Comparison of ENCODE assay signal across 8 cellular contexts in the genomic region with DNA sequence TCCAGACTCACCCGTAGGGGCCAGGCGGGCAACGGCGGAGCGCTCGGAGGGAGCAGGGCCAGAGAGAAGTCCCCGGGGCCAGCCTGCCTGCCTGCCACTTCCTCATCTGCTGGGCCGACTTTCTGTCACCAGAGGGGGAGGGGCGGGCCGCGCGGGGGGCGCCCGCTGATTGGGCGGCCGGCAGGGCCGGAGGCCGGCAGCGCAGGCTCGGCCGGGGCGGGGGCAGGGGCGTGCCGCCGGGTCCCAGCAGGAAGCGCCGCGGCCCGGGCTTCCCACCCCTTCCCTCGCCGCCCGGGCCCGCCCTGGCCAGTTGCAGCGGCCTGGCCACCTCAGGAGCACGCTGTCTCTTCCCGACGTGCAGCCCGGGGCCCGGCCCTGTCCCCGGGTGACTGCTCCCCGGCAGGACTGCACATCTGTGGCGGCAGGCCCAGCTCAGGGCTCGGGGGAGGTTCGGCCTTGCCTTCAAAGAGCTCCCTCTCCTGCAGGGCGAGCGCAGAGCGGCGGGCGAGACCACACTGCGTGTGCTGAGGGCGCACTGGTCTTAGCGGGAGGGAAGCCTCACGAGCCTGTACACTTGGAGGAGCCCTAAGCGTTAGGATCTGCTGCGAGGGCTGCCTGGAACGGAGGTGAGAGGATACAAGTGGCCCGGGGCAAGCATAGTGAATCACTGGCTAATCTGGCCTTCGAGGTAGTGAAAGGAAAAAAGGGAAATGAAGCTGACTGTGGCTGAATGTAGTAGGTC. TPM values are rescaled to one million over a fixed set of nuclear protein-coding genes. Genes with fewer than 3 reads are reported as not detected.
DNase-seq lines count a peak whose midpoint lies in the region; ATAC-seq and TF ChIP-seq lines count a peak whose summit lies in the region.

A gene (minus strand): TSS at position 108 of the 742 bp plus-strand sequence. CDS start 2,402 bp downstream, outside the sequence.

- H3K36me3 Mint-ChIP-seq in natural killer cell treated with Interleukin-12 subunit alpha and Interleukin-12 subunit beta and Interleukin-15 and Interleukin-18, amount 100 ng/mL, for 72 hours = peaks cover 8% of the 10 kb centered on the region

- H3F3A ChIP-seq in DOHH2 (ENCODE audit: control insufficient read depth, insufficient read depth) = peaks cover 9% of the 10 kb centered on the region

- peak; percentile 48 for TF ChIP-seq CTCF in DOHH2 (IDR thresholded peaks at IDR 0.05; ENCODE audit: low read depth, low read length, poor library complexity, severe bottlenecking)
- TF ChIP-seq CTCF in LNCAP (IDR thresholded peaks at IDR 0.05) = peak; percentile 27; the same call in 1 of the 2 replicates
- TF ChIP-seq CTCF in fibroblast of mammary gland (conservative IDR thresholded peaks at IDR 0.05; ENCODE audit: control insufficient read depth, insufficient read depth, low read depth, low read length) = peak; percentile 7

- peak within 1 kb of the TSS; percentile 84 for H3K27ac ChIP-seq in DOHH2 (ENCODE audit: low read depth, low read length)

- peak within 1 kb of the TSS; percentile 85 for H3K4me3 ChIP-seq in DOHH2 (ENCODE audit: low read length)
- peak within 1 kb of the TSS; percentile 82 for H3K4me3 ChIP-seq in fibroblast of mammary gland (ENCODE audit: control insufficient read depth, low read depth, low read length)

- H3K9me2 ChIP-seq in DOHH2 (replicated peaks; ENCODE audit: control insufficient read depth, low read length) = no peaks in the 10 kb centered on the region

- H3K27me3 Mint-ChIP-seq in natural killer cell treated with Interleukin-12 subunit alpha and Interleukin-12 subunit beta and Interleukin-15 and Interleukin-18, amount 100 ng/mL, for 72 hours = no peaks in the 10 kb centered on the region

- H3K4me2 ChIP-seq in DOHH2 (ENCODE audit: low read length) = peak within 1 kb of the TSS; percentile 92

- peaks cover 34% of the 10 kb centered on the region for H3K36me3 ChIP-seq in DOHH2 (ENCODE audit: control insufficient read depth, low read length)

- H3K4me1 ChIP-seq in DOHH2 (ENCODE audit: control insufficient read depth, low read length) = peaks cover 20% of the 10 kb centered on the region

- no peaks in the 10 kb centered on the region for H3K9me3 ChIP-seq in DOHH2 (ENCODE audit: control insufficient read depth, insufficient read depth, low read length)

- H3K9me3 Mint-ChIP-seq in natural killer cell treated with Interleukin-12 subunit alpha and Interleukin-12 subunit beta and Interleukin-15 and Interleukin-18, amount 100 ng/mL, for 72 hours = no peaks in the 10 kb centered on the region

- no peaks in the 10 kb centered on the region for H4K20me1 ChIP-seq in DOHH2 (ENCODE audit: control insufficient read depth, insufficient read depth, low read depth, low read length)

- H3K79me2 ChIP-seq in DOHH2 (ENCODE audit: control insufficient read depth, low read length) = peaks cover 39% of the 10 kb centered on the region

- peak within 1 kb of the TSS; percentile 84 to 88 for H3K27ac Mint-ChIP-seq in natural killer cell treated with Interleukin-12 subunit alpha and Interleukin-12 subunit beta and Interleukin-15 and Interleukin-18, amount 100 ng/mL, for 72 hours

- DNase-seq in RPMI7951 (ENCODE audit: low read depth) (peak; percentile 92), fibroblast of mammary gland (ENCODE audit: low read depth) (peak; percentile 76)
- peak; percentile 68 to 79 for DNase-seq in activated T-helper 1 cell treated with anti-CD3 and anti-CD28 coated beads, Interleukin-2, amount 50 U/mL, for 16 hours (ENCODE audit: low read depth in 1 of 2, low spot score in 1 of 2)
- DNase-seq in natural killer cell treated with Interleukin-12 subunit alpha and Interleukin-12 subunit beta and Interleukin-15 and Interleukin-18, amount 100 ng/mL, for 72 hours (ENCODE audit: low spot score) = peak; percentile 94
- DNase-seq in stimulated activated naive CD8-positive, alpha-beta T cell treated with anti-CD3 and anti-CD28 coated beads, Interleukin-15, Interleukin-2, amounts not matched to agents 100 U/mL and 50 U/mL, for 24 hours = peak; percentile 95

- peak; percentile 68 for ATAC-seq in GM21825 (IDR thresholded peaks at IDR 0.05; ENCODE audit: unreplicated experiment)
- ATAC-seq in natural killer cell treated with Interleukin-12 subunit alpha and Interleukin-12 subunit beta and Interleukin-15 and Interleukin-18, amount 100 ng/mL, for 72 hours = peak; percentile 93 to 97
- ATAC-seq in stimulated activated naive CD8-positive, alpha-beta T cell treated with anti-CD3 and anti-CD28 coated beads, Interleukin-15, Interleukin-2, amounts not matched to agents 100 U/mL and 50 U/mL, for 24 hours = peak; percentile 87

- no peaks in the 10 kb centered on the region for H3K27me3 ChIP-seq in DOHH2 (ENCODE audit: control insufficient read depth, low read length)

- H3K4me1 Mint-ChIP-seq in natural killer cell treated with Interleukin-12 subunit alpha and Interleukin-12 subunit beta and Interleukin-15 and Interleukin-18, amount 100 ng/mL, for 72 hours (ENCODE audit: low read depth in 2 of 2) = peaks cover 42 to 45% of the 10 kb centered on the region in 2 donors

- H3K4me3 Mint-ChIP-seq in natural killer cell treated with Interleukin-12 subunit alpha and Interleukin-12 subunit beta and Interleukin-15 and Interleukin-18, amount 100 ng/mL, for 72 hours = peak within 1 kb of the TSS; percentile 94

RNA-seq across cellular contexts. Expression of the gene that starts here (rescaled TPM):
- 105 and 147 TPM in 2 replicates for total RNA-seq in RPMI7951 (2014; rRNA removed; shearing (Covaris generic))
- 100 to 1,000 TPM; 101 to 108 TPM for total RNA-seq in natural killer cell treated with Interleukin-12 subunit alpha and Interleukin-12 subunit beta and Interleukin-15 and Interleukin-18, amount 100 ng/mL, for 72 hours

Comparison
In these comparisons a context has a peak if more than half of its experiments do, and no peak if none do; other contexts are left out.
1. Peak in every context shown above with its lines: DNase-seq, ATAC-seq, H3K4me3 ChIP-seq and H3K27ac ChIP-seq.